In genomic region chr1:77977989-77978292, GRCh38 we compare ENCODE assay signal across 1 cellular context.
TF ChIP-seq lines count a peak whose summit lies in the region.

No MANE protein-coding gene starts in this region.

TF ChIP-seq in HEK293, 187 proteins besides CTCF, POLR2A, EP300 and RAD21 (continued from another document and continues in another):
- TF ChIP-seq REST (tag by site-specific recombination; IDR thresholded peaks at IDR 0.05) (no peak), ZNF707 (tag by site-specific recombination; IDR thresholded peaks at IDR 0.05) (no peak), ZNF843 (tag by site-specific recombination; IDR thresholded peaks at IDR 0.05) (no peak), REPIN1 (tag by site-specific recombination; IDR thresholded peaks at IDR 0.05; ENCODE audit: low read depth) (no peak), KLF17 (tag by site-specific recombination; IDR thresholded peaks at IDR 0.05) (no peak), IKZF3 (tag by site-specific recombination; IDR thresholded peaks at IDR 0.05) (peak; percentile 58; the same call in 1 of the 2 replicates), ZNF302 (tag by site-specific recombination; IDR thresholded peaks at IDR 0.05; ENCODE audit: low read depth) (no peak), ZNF138 (tag by site-specific recombination; IDR thresholded peaks at IDR 0.05; ENCODE audit: borderline replicate concordance) (no peak), ZNF114 (tag by site-specific recombination; IDR thresholded peaks at IDR 0.05) (no peak), KLF16 (tag by site-specific recombination; IDR thresholded peaks at IDR 0.05) (0 out of 2 replicates have a peak, but pooled peaks have one; percentile 30), ZNF664 (tag by site-specific recombination; IDR thresholded peaks at IDR 0.05) (no peak), ZNF830 (tag by site-specific recombination; IDR thresholded peaks at IDR 0.05; ENCODE audit: low read depth) (no peak), OSR2 (tag by site-specific recombination; IDR thresholded peaks at IDR 0.05) (peak; percentile 5; the same call in 1 of the 2 replicates), ZNF473 (tag by site-specific recombination; IDR thresholded peaks at IDR 0.05) (no peak), ZNF148 (tag by site-specific recombination; IDR thresholded peaks at IDR 0.05; ENCODE audit: borderline replicate concordance) (no peak), ZBTB21 (tag by site-specific recombination; IDR thresholded peaks at IDR 0.05) (peak; percentile 34; the same call in 1 of the 2 replicates), ZNF629 (tag by site-specific recombination; IDR thresholded peaks at IDR 0.05) (peak; percentile 88; the same call in 1 of the 2 replicates), WT1 (tag by site-specific recombination; IDR thresholded peaks at IDR 0.05) (no peak; the same call in 1 of the 2 replicates), ZSCAN4 (tag by site-specific recombination; IDR thresholded peaks at IDR 0.05) (no peak), ZNF174 (tag by site-specific recombination; IDR thresholded peaks at IDR 0.05) (no peak), ZNF324 (tag by site-specific recombination; IDR thresholded peaks at IDR 0.05) (no peak), SP7 (tag by site-specific recombination; IDR thresholded peaks at IDR 0.05) (peak; percentile 21), HOXD13 (CRISPR knock-in tag; IDR thresholded peaks at IDR 0.05; ENCODE audit: borderline replicate concordance) (no peak), YY1 (tag by site-specific recombination; IDR thresholded peaks at IDR 0.05) (peak; percentile 65; the same call in 1 of the 2 replicates), SP3 (tag by site-specific recombination; IDR thresholded peaks at IDR 0.05) (no peak), ZNF544 (tag by site-specific recombination; IDR thresholded peaks at IDR 0.05) (no peak), ZNF398 (tag by site-specific recombination; IDR thresholded peaks at IDR 0.05) (no peak)
- TF ChIP-seq, protein P1, sequence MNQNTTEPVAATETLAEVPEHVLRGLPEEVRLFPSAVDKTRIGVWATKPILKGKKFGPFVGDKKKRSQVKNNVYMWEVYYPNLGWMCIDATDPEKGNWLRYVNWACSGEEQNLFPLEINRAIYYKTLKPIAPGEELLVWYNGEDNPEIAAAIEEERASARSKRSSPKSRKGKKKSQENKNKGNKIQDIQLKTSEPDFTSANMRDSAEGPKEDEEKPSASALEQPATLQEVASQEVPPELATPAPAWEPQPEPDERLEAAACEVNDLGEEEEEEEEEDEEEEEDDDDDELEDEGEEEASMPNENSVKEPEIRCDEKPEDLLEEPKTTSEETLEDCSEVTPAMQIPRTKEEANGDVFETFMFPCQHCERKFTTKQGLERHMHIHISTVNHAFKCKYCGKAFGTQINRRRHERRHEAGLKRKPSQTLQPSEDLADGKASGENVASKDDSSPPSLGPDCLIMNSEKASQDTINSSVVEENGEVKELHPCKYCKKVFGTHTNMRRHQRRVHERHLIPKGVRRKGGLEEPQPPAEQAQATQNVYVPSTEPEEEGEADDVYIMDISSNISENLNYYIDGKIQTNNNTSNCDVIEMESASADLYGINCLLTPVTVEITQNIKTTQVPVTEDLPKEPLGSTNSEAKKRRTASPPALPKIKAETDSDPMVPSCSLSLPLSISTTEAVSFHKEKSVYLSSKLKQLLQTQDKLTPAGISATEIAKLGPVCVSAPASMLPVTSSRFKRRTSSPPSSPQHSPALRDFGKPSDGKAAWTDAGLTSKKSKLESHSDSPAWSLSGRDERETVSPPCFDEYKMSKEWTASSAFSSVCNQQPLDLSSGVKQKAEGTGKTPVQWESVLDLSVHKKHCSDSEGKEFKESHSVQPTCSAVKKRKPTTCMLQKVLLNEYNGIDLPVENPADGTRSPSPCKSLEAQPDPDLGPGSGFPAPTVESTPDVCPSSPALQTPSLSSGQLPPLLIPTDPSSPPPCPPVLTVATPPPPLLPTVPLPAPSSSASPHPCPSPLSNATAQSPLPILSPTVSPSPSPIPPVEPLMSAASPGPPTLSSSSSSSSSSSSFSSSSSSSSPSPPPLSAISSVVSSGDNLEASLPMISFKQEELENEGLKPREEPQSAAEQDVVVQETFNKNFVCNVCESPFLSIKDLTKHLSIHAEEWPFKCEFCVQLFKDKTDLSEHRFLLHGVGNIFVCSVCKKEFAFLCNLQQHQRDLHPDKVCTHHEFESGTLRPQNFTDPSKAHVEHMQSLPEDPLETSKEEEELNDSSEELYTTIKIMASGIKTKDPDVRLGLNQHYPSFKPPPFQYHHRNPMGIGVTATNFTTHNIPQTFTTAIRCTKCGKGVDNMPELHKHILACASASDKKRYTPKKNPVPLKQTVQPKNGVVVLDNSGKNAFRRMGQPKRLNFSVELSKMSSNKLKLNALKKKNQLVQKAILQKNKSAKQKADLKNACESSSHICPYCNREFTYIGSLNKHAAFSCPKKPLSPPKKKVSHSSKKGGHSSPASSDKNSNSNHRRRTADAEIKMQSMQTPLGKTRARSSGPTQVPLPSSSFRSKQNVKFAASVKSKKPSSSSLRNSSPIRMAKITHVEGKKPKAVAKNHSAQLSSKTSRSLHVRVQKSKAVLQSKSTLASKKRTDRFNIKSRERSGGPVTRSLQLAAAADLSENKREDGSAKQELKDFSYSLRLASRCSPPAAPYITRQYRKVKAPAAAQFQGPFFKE (tag by site-specific recombination; IDR thresholded peaks at IDR 0.05; ENCODE audit: borderline replicate concordance): no peak
- TF ChIP-seq, protein P2, sequence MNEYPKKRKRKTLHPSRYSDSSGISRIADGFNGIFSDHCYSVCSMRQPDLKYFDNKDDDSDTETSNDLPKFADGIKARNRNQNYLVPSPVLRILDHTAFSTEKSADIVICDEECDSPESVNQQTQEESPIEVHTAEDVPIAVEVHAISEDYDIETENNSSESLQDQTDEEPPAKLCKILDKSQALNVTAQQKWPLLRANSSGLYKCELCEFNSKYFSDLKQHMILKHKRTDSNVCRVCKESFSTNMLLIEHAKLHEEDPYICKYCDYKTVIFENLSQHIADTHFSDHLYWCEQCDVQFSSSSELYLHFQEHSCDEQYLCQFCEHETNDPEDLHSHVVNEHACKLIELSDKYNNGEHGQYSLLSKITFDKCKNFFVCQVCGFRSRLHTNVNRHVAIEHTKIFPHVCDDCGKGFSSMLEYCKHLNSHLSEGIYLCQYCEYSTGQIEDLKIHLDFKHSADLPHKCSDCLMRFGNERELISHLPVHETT (tag by site-specific recombination; IDR thresholded peaks at IDR 0.05): no peak
- TF ChIP-seq, protein P3, sequence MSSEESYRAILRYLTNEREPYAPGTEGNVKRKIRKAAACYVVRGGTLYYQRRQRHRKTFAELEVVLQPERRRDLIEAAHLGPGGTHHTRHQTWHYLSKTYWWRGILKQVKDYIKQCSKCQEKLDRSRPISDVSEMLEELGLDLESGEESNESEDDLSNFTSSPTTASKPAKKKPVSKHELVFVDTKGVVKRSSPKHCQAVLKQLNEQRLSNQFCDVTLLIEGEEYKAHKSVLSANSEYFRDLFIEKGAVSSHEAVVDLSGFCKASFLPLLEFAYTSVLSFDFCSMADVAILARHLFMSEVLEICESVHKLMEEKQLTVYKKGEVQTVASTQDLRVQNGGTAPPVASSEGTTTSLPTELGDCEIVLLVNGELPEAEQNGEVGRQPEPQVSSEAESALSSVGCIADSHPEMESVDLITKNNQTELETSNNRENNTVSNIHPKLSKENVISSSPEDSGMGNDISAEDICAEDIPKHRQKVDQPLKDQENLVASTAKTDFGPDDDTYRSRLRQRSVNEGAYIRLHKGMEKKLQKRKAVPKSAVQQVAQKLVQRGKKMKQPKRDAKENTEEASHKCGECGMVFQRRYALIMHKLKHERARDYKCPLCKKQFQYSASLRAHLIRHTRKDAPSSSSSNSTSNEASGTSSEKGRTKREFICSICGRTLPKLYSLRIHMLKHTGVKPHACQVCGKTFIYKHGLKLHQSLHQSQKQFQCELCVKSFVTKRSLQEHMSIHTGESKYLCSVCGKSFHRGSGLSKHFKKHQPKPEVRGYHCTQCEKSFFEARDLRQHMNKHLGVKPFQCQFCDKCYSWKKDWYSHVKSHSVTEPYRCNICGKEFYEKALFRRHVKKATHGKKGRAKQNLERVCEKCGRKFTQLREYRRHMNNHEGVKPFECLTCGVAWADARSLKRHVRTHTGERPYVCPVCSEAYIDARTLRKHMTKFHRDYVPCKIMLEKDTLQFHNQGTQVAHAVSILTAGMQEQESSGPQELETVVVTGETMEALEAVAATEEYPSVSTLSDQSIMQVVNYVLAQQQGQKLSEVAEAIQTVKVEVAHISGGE (tag by site-specific recombination; conservative IDR thresholded peaks at IDR 0.05; ENCODE audit: low read depth): no peak
- TF ChIP-seq, protein P4, sequence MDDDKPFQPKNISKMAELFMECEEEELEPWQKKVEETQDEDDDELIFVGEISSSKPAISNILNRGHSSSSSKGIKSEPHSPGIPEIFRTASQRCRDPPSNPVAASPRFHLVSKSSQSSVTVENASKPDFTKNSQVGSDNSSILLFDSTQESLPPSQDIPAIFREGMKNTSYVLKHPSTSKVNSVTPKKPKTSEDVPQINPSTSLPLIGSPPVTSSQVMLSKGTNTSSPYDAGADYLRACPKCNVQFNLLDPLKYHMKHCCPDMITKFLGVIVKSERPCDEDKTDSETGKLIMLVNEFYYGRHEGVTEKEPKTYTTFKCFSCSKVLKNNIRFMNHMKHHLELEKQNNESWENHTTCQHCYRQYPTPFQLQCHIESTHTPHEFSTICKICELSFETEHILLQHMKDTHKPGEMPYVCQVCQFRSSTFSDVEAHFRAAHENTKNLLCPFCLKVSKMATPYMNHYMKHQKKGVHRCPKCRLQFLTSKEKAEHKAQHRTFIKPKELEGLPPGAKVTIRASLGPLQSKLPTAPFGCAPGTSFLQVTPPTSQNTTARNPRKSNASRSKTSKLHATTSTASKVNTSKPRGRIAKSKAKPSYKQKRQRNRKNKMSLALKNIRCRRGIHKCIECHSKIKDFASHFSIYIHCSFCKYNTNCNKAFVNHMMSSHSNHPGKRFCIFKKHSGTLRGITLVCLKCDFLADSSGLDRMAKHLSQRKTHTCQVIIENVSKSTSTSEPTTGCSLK (tag by site-specific recombination; IDR thresholded peaks at IDR 0.05): no peak
